25 cellular contexts compared by ENCODE assay signal in the genomic region with DNA sequence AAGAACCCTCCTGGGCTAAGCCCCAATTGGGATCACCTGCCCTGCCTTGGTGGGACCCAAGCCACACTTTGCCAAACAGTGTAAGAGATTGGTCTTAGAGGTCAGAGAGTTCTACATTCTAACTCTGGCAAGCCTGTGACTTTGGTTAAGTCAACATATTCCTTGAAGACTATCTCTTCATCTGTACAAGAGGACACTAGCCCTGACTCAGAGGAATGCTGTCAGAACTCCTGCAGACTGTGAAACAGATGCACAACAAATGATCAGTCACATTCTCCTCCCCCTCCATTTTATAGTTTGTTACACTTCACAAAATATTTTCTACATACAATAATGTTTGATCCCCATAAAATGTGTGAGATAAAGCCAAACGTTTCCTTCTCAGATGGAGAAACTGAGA.
DNase-seq lines count a peak whose midpoint lies in the region; ATAC-seq and TF ChIP-seq lines count a peak whose summit lies in the region.
"Had no signal": no experiment of that assay in that cellular context is flagged by ENCODE, and none has a peak within 500 bp of the region (broad histone marks: within the 10 kb centered on the region; RNA-seq: fewer than 3 reads in every experiment).

No MANE protein-coding gene starts in this region.

- H3K4me1 Mint-ChIP-seq in CD4-positive, alpha-beta T cell (ENCODE audit: low read depth) = peaks cover 5% of the 10 kb centered on the region
- peaks cover 12% of the 10 kb centered on the region for H3K4me1 Mint-ChIP-seq in neural progenitor cell

- no peak for ATAC-seq in CD4-positive, alpha-beta T cell (ENCODE audit: poor library complexity)
- ATAC-seq in GM21367 (IDR thresholded peaks at IDR 0.05; ENCODE audit: unreplicated experiment) = no peak
- ATAC-seq in GM18873 (IDR thresholded peaks at IDR 0.05; ENCODE audit: low FRiP score, unreplicated experiment) = no peak
- ATAC-seq: activated T-cell treated with anti-CD3 and anti-CD28 coated beads, Interleukin-2, amount 50 U/mL, for 4 hours; foreskin keratinocyte; lower lobe of right lung; stimulated activated naive CD8-positive, alpha-beta T cell treated with anti-CD3 and anti-CD28 coated beads, Interleukin-15, amount 100 ng/mL, for 72 hours had no signal

- H3K4me3 ChIP-seq in GM23248 = no peak overlapping the region
- H3K4me3 ChIP-seq in epithelial cell of esophagus (ENCODE audit: low read length) = no peak overlapping the region
- H3K4me3 ChIP-seq in neural progenitor cell = no peak overlapping the region
- H3K4me3 ChIP-seq: lower lobe of right lung, tibial artery had no signal

- H3F3A ChIP-seq in GM23248 (ENCODE audit: insufficient read depth) = peaks cover 21% of the 10 kb centered on the region
- H3F3A ChIP-seq in neural progenitor cell (ENCODE audit: low read depth) = peaks cover 15% of the 10 kb centered on the region

- H3K36me3 ChIP-seq in GM23248 (ENCODE audit: low read depth) (no peaks in the 10 kb centered on the region), neural progenitor cell (no peaks in the 10 kb centered on the region)
- H3K36me3 ChIP-seq: BE2C, lower lobe of right lung, tibial artery had no signal

- no peak overlapping the region for H2AFZ ChIP-seq in GM23248
- H2AFZ ChIP-seq in neural progenitor cell (replicated peaks) = no peak overlapping the region

- no peak overlapping the region for H3K4me2 ChIP-seq in GM23248 (ENCODE audit: unreplicated experiment)
- H3K4me2 ChIP-seq in neural progenitor cell = no peak overlapping the region

- H3K9me3 ChIP-seq in CD4-positive, alpha-beta T cell (ENCODE audit: control insufficient read depth, low read length) = no peaks in the 10 kb centered on the region
- no peaks in the 10 kb centered on the region for H3K9me3 ChIP-seq in GM23248 (ENCODE audit: low read depth)
- H3K9me3 ChIP-seq in neural progenitor cell (ENCODE audit: low read depth) = no peaks in the 10 kb centered on the region
- H3K9me3 ChIP-seq: BE2C, lower lobe of right lung, tibial artery had no signal

- H3K27ac Mint-ChIP-seq in CD4-positive, alpha-beta T cell = no peak overlapping the region
- no peak overlapping the region for H3K27ac Mint-ChIP-seq in neural progenitor cell
- H3K27ac Mint-ChIP-seq: stimulated activated naive CD8-positive, alpha-beta T cell treated with anti-CD3 and anti-CD28 coated beads, Interleukin-15, amount 100 ng/mL, for 72 hours had no signal

- no peaks in the 10 kb centered on the region for H3K9me3 Mint-ChIP-seq in CD4-positive, alpha-beta T cell
- H3K9me3 Mint-ChIP-seq in neural progenitor cell = peaks cover 8% of the 10 kb centered on the region
- H3K9me3 Mint-ChIP-seq: activated T-cell treated with anti-CD3 and anti-CD28 coated beads, Interleukin-2, amount 50 U/mL, for 4 hours; stimulated activated naive CD8-positive, alpha-beta T cell treated with anti-CD3 and anti-CD28 coated beads, Interleukin-15, amount 100 ng/mL, for 72 hours had no signal

- H3K27me3 Mint-ChIP-seq in CD4-positive, alpha-beta T cell = no peaks in the 10 kb centered on the region
- H3K27me3 Mint-ChIP-seq in neural progenitor cell (ENCODE audit: insufficient read depth, low read depth) = peaks cover 7% of the 10 kb centered on the region

- H4K20me1 ChIP-seq in GM23248 (ENCODE audit: insufficient read depth) (no peaks in the 10 kb centered on the region), neural progenitor cell (ENCODE audit: low read depth) (no peaks in the 10 kb centered on the region)

- no peaks in the 10 kb centered on the region for H3K27me3 ChIP-seq in CD4-positive, alpha-beta T cell (ENCODE audit: control insufficient read depth, insufficient read depth, low read length)
- H3K27me3 ChIP-seq in GM23248 (replicated peaks; ENCODE audit: insufficient read depth) = no peaks in the 10 kb centered on the region
- H3K27me3 ChIP-seq in neural progenitor cell = peaks cover 55% of the 10 kb centered on the region
- H3K27me3 ChIP-seq: BE2C, foreskin keratinocyte, tibial artery had no signal

- no peak overlapping the region for H3K27ac ChIP-seq in CD4-positive, alpha-beta T cell (ENCODE audit: low read depth, low read length)
- H3K27ac ChIP-seq in GM23248 (no peak overlapping the region), neural progenitor cell (no peak overlapping the region)
- H3K27ac ChIP-seq: foreskin keratinocyte, lower lobe of right lung had no signal

- CTCF ChIA-PET in CD4-positive, alpha-beta T cell (lab: Charles Lee) = no interaction called here

- in situ Hi-C loops in GM23248 (cut with MboI) = no loop called here

- H3K79me2 ChIP-seq in GM23248 (ENCODE audit: insufficient read depth) (no peaks in the 10 kb centered on the region), neural progenitor cell (ENCODE audit: low read depth) (no peaks in the 10 kb centered on the region)

- POLR2A ChIA-PET in CD4-positive, alpha-beta T cell (lab: Charles Lee) = no interaction called here

- no peaks in the 10 kb centered on the region for H3K9me2 ChIP-seq in GM23248 (ENCODE audit: insufficient read depth)

- H3K4me1 ChIP-seq in GM23248 (ENCODE audit: insufficient read depth) (peaks cover 10% of the 10 kb centered on the region; the same call in 1 of the 2 replicates), neural progenitor cell (peaks cover 5% of the 10 kb centered on the region)
- H3K4me1 ChIP-seq: foreskin keratinocyte had no signal

- intact Hi-C loops in CD4-positive, alpha-beta T cell (cut with DNase I, micrococcal nuclease) = loop anchor here in 1 of 2 experiments (5.0 to 10.0 kb wide), 3 partner anchors 175 to 1632 kb away; a partner anchor contains a TSS

- H3K36me3 Mint-ChIP-seq in CD4-positive, alpha-beta T cell (ENCODE audit: low read depth) = no peaks in the 10 kb centered on the region
- H3K36me3 Mint-ChIP-seq in neural progenitor cell = peaks cover 3% of the 10 kb centered on the region

- no peak for TF ChIP-seq CTCF in CD4-positive, alpha-beta T cell (IDR thresholded peaks at IDR 0.05)
- no peak for TF ChIP-seq CTCF in epithelial cell of esophagus (IDR thresholded peaks at IDR 0.05; ENCODE audit: insufficient read depth, low read depth, low read length, missing control alignments)
- TF ChIP-seq CTCF in neural progenitor cell (IDR thresholded peaks at IDR 0.05) = no peak

- peak overlapping the region; percentile 8 for H3K4me3 Mint-ChIP-seq in CD4-positive, alpha-beta T cell
- H3K4me3 Mint-ChIP-seq in neural progenitor cell = peak overlapping the region; percentile 46
- H3K4me3 Mint-ChIP-seq: stimulated activated naive CD8-positive, alpha-beta T cell treated with anti-CD3 and anti-CD28 coated beads, Interleukin-15, amount 100 ng/mL, for 72 hours had no signal

- DNase-seq in CD4-positive, alpha-beta T cell = no peak
- peak; percentile 87 for DNase-seq in GM23248
- DNase-seq in epithelial cell of esophagus (ENCODE audit: low read depth) = peak; percentile 37
- no peak for DNase-seq in neural progenitor cell (ENCODE audit: low spot score)
- DNase-seq in NCI-H1105 (lab: John Stamatoyannopoulos, UW) = no peak
- no peak for DNase-seq in NCI-H1417 treated with DMSO at 0.1 percent for 48 hours (lab: John Stamatoyannopoulos, UW)
- DNase-seq: activated CD4-positive, alpha-beta T cell treated with anti-CD3 and anti-CD28 coated beads for 1 hour; activated naive CD4-positive, alpha-beta T cell treated with Interleukin-2 at 50 U/mL for 16 hours; activated T-cell treated with anti-CD3 and anti-CD28 coated beads, Interleukin-2, amount 50 U/mL, for 4 hours; BE2C; caudate nucleus; COR-L47; hypothalamus; Kasumi-1; lower lobe of right lung; NCI-H1092; NCI-H2029; NCI-H2227 treated with DMSO at 0.1 percent for 48 hours; NCI-H748 treated with DMSO at 0.1 percent for 48 hours; occipital lobe; stimulated activated naive CD8-positive, alpha-beta T cell treated with anti-CD3 and anti-CD28 coated beads, Interleukin-15, amount 100 ng/mL, for 72 hours; tibial artery had no signal

- 21 to 25% methylated on average over 1 of the region's 1 CpG for WGBS in GM23248 (ENCODE audit: low coverage in 1 of 2, low lambda C conversion rate in 2 of 2, missing lambda C conversion rate in 2 of 2), 2 experiments

- H3K9ac ChIP-seq in GM23248 (no peak overlapping the region), neural progenitor cell (no peak overlapping the region)

Comparison
In these comparisons a context has a peak if more than half of its experiments do, and no peak if none do; other contexts are left out.
1. DNase-seq: peak in GM23248 (single experiment) and epithelial cell of esophagus (single experiment); none in CD4-positive, alpha-beta T cell (0 of 10), neural progenitor cell (single experiment), NCI-H1105 (single experiment) and NCI-H1417 treated with DMSO at 0.1 percent for 48 hours (single experiment).